ENCODE assay signal across 26 cellular contexts in the genomic region with DNA sequence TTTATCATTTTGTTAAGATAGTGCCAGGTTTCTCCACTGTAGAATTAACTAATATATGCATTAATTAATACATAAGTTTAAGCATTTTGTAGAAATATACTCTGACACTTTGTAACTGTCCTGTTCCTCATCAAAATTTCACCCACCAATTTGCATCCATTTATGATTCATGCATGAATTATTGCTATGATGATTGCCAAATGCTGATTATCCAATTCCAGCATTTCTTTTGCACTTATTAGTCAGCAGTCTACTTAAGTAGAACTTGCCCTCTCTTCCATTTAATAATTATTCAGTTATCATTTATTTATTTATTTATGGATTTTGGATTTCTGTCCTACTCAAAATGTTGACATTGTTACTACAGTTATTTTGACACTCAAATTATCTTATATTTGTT.
"Had no signal": no experiment of that assay in that cellular context is flagged by ENCODE, and none has a peak within 500 bp of the region (broad histone marks: within the 10 kb centered on the region; RNA-seq: fewer than 3 reads in every experiment).

No MANE protein-coding gene starts in this region.

- H3K4me3 ChIP-seq: colonic mucosa, esophagus muscularis mucosa, gastroesophageal sphincter, heart left ventricle, hepatocyte, lung, ovary, psoas muscle, skin epidermis, spleen, suprapubic skin, vagina had no signal

- H3K27ac ChIP-seq: colonic mucosa, esophagus muscularis mucosa, foreskin keratinocyte, gastroesophageal sphincter, heart left ventricle, hepatocyte, ovary, psoas muscle, skin epidermis, spleen, suprapubic skin, vagina had no signal

- H3K36me3 ChIP-seq: colonic mucosa, esophagus muscularis mucosa, gastroesophageal sphincter, heart left ventricle, ovary, spleen, suprapubic skin, vagina had no signal

- H3K9me3 ChIP-seq: colonic mucosa, esophagus muscularis mucosa, gastroesophageal sphincter, heart left ventricle, ovary, psoas muscle, spleen, suprapubic skin, vagina had no signal

- DNase-seq: colonic mucosa; effector CD8-positive, alpha-beta T cell; endodermal cell; foreskin keratinocyte; heart left ventricle; kidney; natural killer cell; occipital lobe; ovary; posterior cingulate gyrus; psoas muscle; right cardiac atrium; spleen; stimulated activated CD4-positive, alpha-beta T cell treated with anti-CD3 and anti-CD28 coated beads, Interleukin-4, amount 100 ng/mL, for 1 hour; stimulated activated CD8-positive, alpha-beta memory T cell treated with anti-CD3 and anti-CD28 coated beads, Interleukin-4, amount 100 ng/mL, for 48 hours; stimulated activated naive CD4-positive, alpha-beta T cell; stimulated activated naive CD8-positive, alpha-beta T cell treated with anti-CD3 and anti-CD28 coated beads, Interleukin-15, amount 100 ng/mL, for 72 hours; trophoblast cell had no signal

- H3K27me3 ChIP-seq: colonic mucosa, esophagus muscularis mucosa, foreskin keratinocyte, gastroesophageal sphincter, heart left ventricle, hepatocyte, ovary, spleen, suprapubic skin, vagina had no signal

- H3K4me1 ChIP-seq: colonic mucosa, esophagus muscularis mucosa, foreskin keratinocyte, gastroesophageal sphincter, heart left ventricle, psoas muscle, spleen, suprapubic skin, vagina had no signal

- ATAC-seq: foreskin keratinocyte; gastroesophageal sphincter; heart left ventricle; left lobe of liver; natural killer cell; psoas muscle; right cardiac atrium; stimulated activated naive CD8-positive, alpha-beta T cell treated with anti-CD3 and anti-CD28 coated beads, Interleukin-15, amount 100 ng/mL, for 72 hours had no signal

- H3K79me2 ChIP-seq: hepatocyte had no signal

- H3K4me2 ChIP-seq: hepatocyte had no signal

- H2AFZ ChIP-seq: hepatocyte had no signal
